Comparison of ENCODE assay signal across 8 cellular contexts in genomic region chr6:24774696-24775519, GRCh38.
A peak's percentile ranks its signal among the peaks of the same experiment; 100 is the strongest.
DNase-seq lines count a peak whose midpoint lies in the region; ATAC-seq and TF ChIP-seq lines count a peak whose summit lies in the region.

Gene GMNN, plus strand, starts transcription at chr6:24774937. Its CDS starts 2,310 bp downstream, at chr6:24777247.

- DNase-seq in NCI-H524 treated with DMSO at 0.1 percent for 48 hours (lab: John Stamatoyannopoulos, UW): peak; percentile 71
- DNase-seq in activated CD4-positive, alpha-beta T cell treated with anti-CD3 and anti-CD28 coated beads for 4 hours: peak; percentile 98
- DNase-seq in choroid plexus epithelial cell (ENCODE audit: low read depth): peak; percentile 95
- peak; percentile 92 for DNase-seq in kidney glomerular epithelial cell (lab: John Stamatoyannopoulos, UW)
- peak; percentile 97 to 99 for DNase-seq in stimulated activated CD4-positive, alpha-beta T cell treated with anti-CD3 and anti-CD28 coated beads, Interleukin-15, amount 100 ng/mL, for 48 hours (ENCODE audit: low read depth in 2 of 2)

- H3K4me3 ChIP-seq in BLaER1: peak within 1 kb of the TSS; percentile 93
- peak within 1 kb of the TSS; percentile 100 for H3K4me3 ChIP-seq in choroid plexus epithelial cell (ENCODE audit: low read depth, low read length)

- ATAC-seq in GM19324 (IDR thresholded peaks at IDR 0.05; ENCODE audit: low FRiP score, unreplicated experiment) (peak; percentile 95), HG03460 (IDR thresholded peaks at IDR 0.05; ENCODE audit: unreplicated experiment) (peak; percentile 85)

- peak within 1 kb of the TSS; percentile 97 for H3K27ac ChIP-seq in BLaER1

- no peaks in the 10 kb centered on the region for H3K9me3 ChIP-seq in BLaER1

- no peak for TF ChIP-seq CTCF in choroid plexus epithelial cell (conservative IDR thresholded peaks at IDR 0.05; ENCODE audit: low read depth, low read length)

- H3K4me1 ChIP-seq in BLaER1: peaks cover 36% of the 10 kb centered on the region

- H3K36me3 ChIP-seq in BLaER1: peaks cover 18% of the 10 kb centered on the region; the same call in 1 of the 2 replicates

- peak within 1 kb of the TSS; percentile 96 for H3K9ac ChIP-seq in BLaER1

- H3K4me2 ChIP-seq in BLaER1: peak within 1 kb of the TSS; percentile 92

- H4K20me1 ChIP-seq in BLaER1: peaks cover 46% of the 10 kb centered on the region

- no peaks in the 10 kb centered on the region for H3K27me3 ChIP-seq in BLaER1

Comparison
In these comparisons a context has a peak if more than half of its experiments do, and no peak if none do; other contexts are left out.
1. Peak in every context shown above with its lines: DNase-seq, ATAC-seq, H3K4me3 ChIP-seq and H3K27ac ChIP-seq.